In the genomic region with DNA sequence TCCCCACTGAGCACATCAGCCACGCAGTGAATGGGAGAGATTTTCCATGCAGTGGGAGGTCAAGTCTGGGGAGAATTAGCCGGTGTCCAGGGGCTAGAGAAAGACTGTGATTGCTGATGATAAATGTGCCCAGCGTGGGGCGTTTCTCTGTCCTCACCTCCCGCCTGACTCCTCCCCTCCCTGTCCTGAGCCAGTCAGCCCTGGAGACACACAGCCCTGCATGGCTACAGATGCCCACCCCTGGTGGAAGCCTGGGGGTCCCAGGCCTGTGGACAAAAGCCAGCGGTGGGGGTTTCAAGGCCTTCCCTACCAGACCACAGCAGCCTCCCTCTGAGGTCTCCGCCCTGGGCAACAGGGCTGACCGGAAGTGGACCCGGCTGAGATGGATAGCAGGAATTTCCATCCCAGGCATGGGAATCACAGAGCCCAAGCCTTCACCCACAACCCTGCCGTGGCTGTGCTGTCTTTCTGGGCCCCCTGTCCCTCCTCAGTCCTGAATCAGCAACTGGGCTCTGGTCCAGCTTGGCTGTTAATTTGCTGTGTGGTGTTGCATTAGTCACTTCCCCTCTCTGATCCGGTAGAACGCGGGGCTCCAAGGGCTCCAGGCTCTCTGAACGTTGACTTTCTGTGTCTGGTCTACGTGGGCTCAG, we compare ENCODE assay signal across 15 cellular contexts. TPM values are rescaled to one million over a fixed set of nuclear protein-coding genes. Genes with fewer than 3 reads are reported as not detected.
DNase-seq lines count a peak whose midpoint lies in the region; ATAC-seq and TF ChIP-seq lines count a peak whose summit lies in the region.
"Had no signal": no experiment of that assay in that cellular context is flagged by ENCODE, and none has a peak within 500 bp of the region (broad histone marks: within the 10 kb centered on the region; RNA-seq: fewer than 3 reads in every experiment).

No MANE protein-coding gene starts in this region.

- H3K4me3 ChIP-seq in A673 (ENCODE audit: low read depth, low read length, poor library complexity, severe bottlenecking) = no peak overlapping the region
- no peak overlapping the region for H3K4me3 ChIP-seq in HEK293 (ENCODE audit: low read depth, low read length)
- H3K4me3 ChIP-seq in adipocyte (ENCODE audit: low read length) = no peak overlapping the region
- H3K4me3 ChIP-seq: ascending aorta, skin epidermis, uterus had no signal

- H3K27ac ChIP-seq in A673 (ENCODE audit: low read depth, low read length, poor library complexity, severe bottlenecking) (peak overlapping the region; percentile 30), HEK293 (ENCODE audit: extremely low read depth, low read depth, low read length) (no peak overlapping the region)
- H3K27ac ChIP-seq: ascending aorta, C4-2B, uterus had no signal

- no TSS peak for BruUV-seq in A673 (replicated peaks; lab: Mats Ljungman, UMichigan)

- POLR2A ChIA-PET in A673 (lab: Charles Lee; ENCODE audit: low non-redundant PET) (interaction anchor here (0.6 kb wide), 1 partner anchor 770 kb away, joined by 3 read pairs; no protein-coding TSS in a partner anchor), HEK293 (lab: Yijun Ruan, JAX) (no interaction called here)

- H3K9ac ChIP-seq in adipocyte (ENCODE audit: low read length) = peak overlapping the region; percentile 31

- H3K27me3 ChIP-seq in A673 (replicated peaks; ENCODE audit: insufficient read depth, low read depth, low read length, poor library complexity) = no peaks in the 10 kb centered on the region
- H3K27me3 ChIP-seq in adipocyte (replicated peaks; ENCODE audit: control insufficient read depth, insufficient read depth, low read length) = no peaks in the 10 kb centered on the region
- H3K27me3 ChIP-seq: ascending aorta, uterus had no signal

- intact Hi-C loops in A673 (cut with micrococcal nuclease; ENCODE audit: unreplicated experiment) = no loop called here

- no peak for ATAC-seq in HG03354 (IDR thresholded peaks at IDR 0.05; ENCODE audit: poor library complexity, severe bottlenecking, unreplicated experiment)

- H3K36me3 ChIP-seq in A673 (ENCODE audit: insufficient read depth, low read length, poor library complexity, severe bottlenecking) (no peaks in the 10 kb centered on the region), HEK293 (ENCODE audit: control insufficient read depth in 2 of 2, insufficient read depth in 1 of 2, low read length in 2 of 2) (peaks cover 0 to 6% of the 10 kb centered on the region in 2 experiments; a peak in 1 of 3 replicates), adipocyte (ENCODE audit: control insufficient read depth, insufficient read depth, low read length, severe bottlenecking) (no peaks in the 10 kb centered on the region)
- H3K36me3 ChIP-seq: ascending aorta, uterus had no signal

- DNase-seq in A673 (ENCODE audit: low spot score) (peak; percentile 42), adipocyte (ENCODE audit: low read depth) (peak; percentile 43), hepatic stellate cell (ENCODE audit: low spot score) (peak; percentile 77), SKM-1 treated with dmso at 0.1 percent for 144 hours (lab: John Stamatoyannopoulos, UW; ENCODE audit: unreplicated experiment) (no peak)
- DNase-seq in activated T-cell treated with anti-CD3 and anti-CD28 coated beads, Interleukin-2, amount 50 U/mL, for 1 hour = no peak
- no peak for DNase-seq in stimulated activated CD8-positive, alpha-beta memory T cell treated with anti-CD3 and anti-CD28 coated beads, Interleukin-4, amount 100 ng/mL, for 48 hours
- DNase-seq: activated T-cell treated with anti-CD3 and anti-CD28 coated beads for 4 hours, erythroblast, SIG-M5, uterus had no signal

- CTCF ChIA-PET in A673 (lab: Charles Lee) = no interaction called here
- CTCF ChIA-PET in HEK293 (lab: Yijun Ruan, JAX) = interaction anchor here (0.8 kb wide), 1 partner anchor 56 kb away, joined by 3 read pairs; no protein-coding TSS in a partner anchor

- H3K4me1 ChIP-seq in A673 (ENCODE audit: insufficient read depth, low read length, poor library complexity, severe bottlenecking) (peaks cover 30% of the 10 kb centered on the region), HEK293 (ENCODE audit: control insufficient read depth, insufficient read depth, low read length) (no peaks in the 10 kb centered on the region), adipocyte (ENCODE audit: control insufficient read depth, insufficient read depth, low read length) (peaks cover 17% of the 10 kb centered on the region)
- H3K4me1 ChIP-seq: uterus had no signal

- H3K9me3 ChIP-seq in A673 (ENCODE audit: low read depth, low read length, poor library complexity, severe bottlenecking) = no peaks in the 10 kb centered on the region
- no peaks in the 10 kb centered on the region for H3K9me3 ChIP-seq in HEK293 (ENCODE audit: control insufficient read depth, insufficient read depth, low read depth, low read length)
- H3K9me3 ChIP-seq in adipocyte (ENCODE audit: control insufficient read depth, low read length) = no peaks in the 10 kb centered on the region
- H3K9me3 ChIP-seq: ascending aorta, uterus had no signal

- TF ChIP-seq CTCF in A673 (conservative IDR thresholded peaks at IDR 0.05; ENCODE audit: low read depth, low read length) (no peak), HEK293 (tag by site-specific recombination; IDR thresholded peaks at IDR 0.05) (no peak)

TF ChIP-seq in HEK293, 187 proteins besides CTCF, POLR2A, EP300 and RAD21:
- TF ChIP-seq, protein P1, sequence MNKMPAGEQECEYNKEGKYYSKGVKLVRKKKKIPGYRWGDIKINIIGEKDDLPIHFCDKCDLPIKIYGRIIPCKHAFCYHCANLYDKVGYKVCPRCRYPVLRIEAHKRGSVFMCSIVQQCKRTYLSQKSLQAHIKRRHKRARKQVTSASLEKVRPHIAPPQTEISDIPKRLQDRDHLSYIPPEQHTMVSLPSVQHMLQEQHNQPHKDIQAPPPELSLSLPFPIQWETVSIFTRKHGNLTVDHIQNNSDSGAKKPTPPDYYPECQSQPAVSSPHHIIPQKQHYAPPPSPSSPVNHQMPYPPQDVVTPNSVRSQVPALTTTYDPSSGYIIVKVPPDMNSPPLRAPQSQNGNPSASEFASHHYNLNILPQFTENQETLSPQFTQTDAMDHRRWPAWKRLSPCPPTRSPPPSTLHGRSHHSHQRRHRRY (tag by site-specific recombination; IDR thresholded peaks at IDR 0.05) = no peak
- TF ChIP-seq ZNF768 (tag by site-specific recombination; IDR thresholded peaks at IDR 0.05) (peak; percentile 64; the same call in 1 of the 2 replicates), ZIC2 (tag by site-specific recombination; IDR thresholded peaks at IDR 0.05) (peak; percentile 81)

RNA-seq across cellular contexts. Expression of a gene that starts 46.8 kb away (rescaled TPM):
- 6.1 and 6.6 TPM in 2 replicates for total RNA-seq in A673 (2021)

RNA-seq across cellular contexts. Expression of a gene that starts 59.9 kb away (rescaled TPM):
- 8.2 and 9.9 TPM in 2 replicates for total RNA-seq in A673 (2021)

Comparison
In these comparisons a context has a peak if more than half of its experiments do, and no peak if none do; other contexts are left out.
1. DNase-seq: peak in A673 (single experiment), adipocyte (single experiment) and hepatic stellate cell (single experiment); none in SKM-1 treated with dmso at 0.1 percent for 144 hours (single experiment), activated T-cell treated with anti-CD3 and anti-CD28 coated beads, Interleukin-2, amount 50 U/mL, for 1 hour (single experiment) and stimulated activated CD8-positive, alpha-beta memory T cell treated with anti-CD3 and anti-CD28 coated beads, Interleukin-4, amount 100 ng/mL, for 48 hours (single experiment).